21 cellular contexts compared by ENCODE assay signal in the genomic region with DNA sequence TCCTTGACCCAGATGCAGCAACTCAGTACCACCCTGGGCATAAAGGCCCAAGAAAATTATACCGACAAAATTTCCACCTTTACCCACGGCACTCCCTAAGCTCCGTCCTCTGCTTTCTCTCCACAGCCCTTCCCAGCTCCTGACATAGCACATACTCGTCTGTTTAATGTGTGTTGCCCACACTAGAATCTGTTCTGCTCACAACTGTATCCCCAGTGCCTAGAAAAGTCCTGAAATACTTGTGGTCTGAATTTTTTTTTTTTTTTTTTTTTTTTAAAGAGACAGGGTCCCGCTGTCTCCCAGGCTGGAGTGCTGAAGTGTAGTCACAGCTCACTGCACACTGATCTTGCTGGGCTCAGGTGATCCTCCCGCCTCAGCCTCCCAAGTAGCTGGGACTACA.
"Had no signal": no experiment of that assay in that cellular context is flagged by ENCODE, and none has a peak within 500 bp of the region (broad histone marks: within the 10 kb centered on the region; RNA-seq: fewer than 3 reads in every experiment).

No MANE protein-coding gene starts in this region.

- H3K27ac ChIP-seq: colonic mucosa, foreskin keratinocyte, neutrophil had no signal

- H3K4me3 ChIP-seq: breast epithelium, colonic mucosa, smooth muscle cell, tibial artery had no signal

- DNase-seq: activated CD4-positive, alpha-beta memory T cell treated with anti-CD3 and anti-CD28 coated beads, Interleukin-2, amount 10 ng/mL, durations not matched to agents 7 days and 5 days; activated CD4-positive, alpha-beta T cell treated with anti-CD3 and anti-CD28 coated beads, Interleukin-2, amount 10 ng/mL, durations not matched to agents 24 days and 14 days; activated effector memory CD4-positive, alpha-beta T cell treated with anti-CD3 and anti-CD28 coated beads, Interleukin-2, amount 50 U/mL, for 16 hours; activated naive CD4-positive, alpha-beta T cell treated with anti-CD3 and anti-CD28 coated beads, Interleukin-2, amount 50 U/mL, for 16 hours; activated naive CD8-positive, alpha-beta T cell treated with anti-CD3 and anti-CD28 coated beads, Interleukin-2, amount 50 U/mL, for 24 hours; activated T-cell treated with anti-CD3 and anti-CD28 coated beads for 4 hours; aorta; colonic mucosa; foreskin keratinocyte; hippocampal formation; stimulated activated CD4-positive, alpha-beta T cell treated with anti-CD3 and anti-CD28 coated beads, Interleukin-4, amount 100 ng/mL, for 4 hours; tibial artery had no signal

- H3K27me3 Mint-ChIP-seq: activated CD4-positive, alpha-beta memory T cell treated with anti-CD3 and anti-CD28 coated beads, Interleukin-2, amount 10 ng/mL, durations not matched to agents 7 days and 5 days; activated CD4-positive, alpha-beta T cell treated with anti-CD3 and anti-CD28 coated beads, Interleukin-2, amount 10 ng/mL, durations not matched to agents 24 days and 14 days; activated naive CD8-positive, alpha-beta T cell treated with anti-CD3 and anti-CD28 coated beads, Interleukin-2, amount 50 U/mL, for 24 hours; central memory CD8-positive, alpha-beta T cell; memory B cell; stimulated activated naive CD8-positive, alpha-beta T cell treated with anti-CD3 and anti-CD28 coated beads, Interleukin-15, Interleukin-2, amounts not matched to agents 100 ng/mL and 50 ng/mL, for 24 hours had no signal

- H3K4me2 ChIP-seq: smooth muscle cell had no signal

- H3K4me1 ChIP-seq: colonic mucosa, foreskin keratinocyte had no signal

- H3K27me3 ChIP-seq: breast epithelium, colonic mucosa, foreskin keratinocyte, neutrophil, tibial artery had no signal

- H3K36me3 ChIP-seq: breast epithelium, colonic mucosa, neutrophil, tibial artery had no signal

- ATAC-seq: activated naive CD8-positive, alpha-beta T cell treated with anti-CD3 and anti-CD28 coated beads, Interleukin-2, amount 50 U/mL, for 24 hours; foreskin keratinocyte; sciatic nerve; SK-N-SH treated with all-trans-retinoic acid at 6 μM for 48 hours had no signal

- H3K9me3 Mint-ChIP-seq: activated CD4-positive, alpha-beta memory T cell treated with anti-CD3 and anti-CD28 coated beads, Interleukin-2, amount 10 ng/mL, durations not matched to agents 7 days and 5 days; activated CD4-positive, alpha-beta T cell treated with anti-CD3 and anti-CD28 coated beads, Interleukin-2, amount 10 ng/mL, durations not matched to agents 24 days and 14 days; activated naive CD8-positive, alpha-beta T cell treated with anti-CD3 and anti-CD28 coated beads, Interleukin-2, amount 50 U/mL, for 24 hours; central memory CD8-positive, alpha-beta T cell; memory B cell; nephron; stimulated activated naive CD8-positive, alpha-beta T cell treated with anti-CD3 and anti-CD28 coated beads, Interleukin-15, Interleukin-2, amounts not matched to agents 100 ng/mL and 50 ng/mL, for 24 hours had no signal

- H3K4me3 Mint-ChIP-seq: activated CD4-positive, alpha-beta memory T cell treated with anti-CD3 and anti-CD28 coated beads, Interleukin-2, amount 10 ng/mL, durations not matched to agents 7 days and 5 days; activated CD4-positive, alpha-beta T cell treated with anti-CD3 and anti-CD28 coated beads, Interleukin-2, amount 10 ng/mL, durations not matched to agents 24 days and 14 days; activated naive CD8-positive, alpha-beta T cell treated with anti-CD3 and anti-CD28 coated beads, Interleukin-2, amount 50 U/mL, for 24 hours; central memory CD8-positive, alpha-beta T cell; memory B cell; nephron; stimulated activated naive CD8-positive, alpha-beta T cell treated with anti-CD3 and anti-CD28 coated beads, Interleukin-15, Interleukin-2, amounts not matched to agents 100 ng/mL and 50 ng/mL, for 24 hours had no signal

- H3K27ac Mint-ChIP-seq: activated CD4-positive, alpha-beta memory T cell treated with anti-CD3 and anti-CD28 coated beads, Interleukin-2, amount 10 ng/mL, durations not matched to agents 7 days and 5 days; activated CD4-positive, alpha-beta T cell treated with anti-CD3 and anti-CD28 coated beads, Interleukin-2, amount 10 ng/mL, durations not matched to agents 24 days and 14 days; activated naive CD8-positive, alpha-beta T cell treated with anti-CD3 and anti-CD28 coated beads, Interleukin-2, amount 50 U/mL, for 24 hours; memory B cell; nephron; stimulated activated naive CD8-positive, alpha-beta T cell treated with anti-CD3 and anti-CD28 coated beads, Interleukin-15, Interleukin-2, amounts not matched to agents 100 ng/mL and 50 ng/mL, for 24 hours had no signal

- H3K9me3 ChIP-seq: breast epithelium, colonic mucosa, neutrophil, tibial artery had no signal

- H3K4me1 Mint-ChIP-seq: activated CD4-positive, alpha-beta T cell treated with anti-CD3 and anti-CD28 coated beads, Interleukin-2, amount 10 ng/mL, durations not matched to agents 24 days and 14 days; activated naive CD8-positive, alpha-beta T cell treated with anti-CD3 and anti-CD28 coated beads, Interleukin-2, amount 50 U/mL, for 24 hours; memory B cell had no signal
